ENCODE assay signal across 17 cellular contexts in the genomic region with DNA sequence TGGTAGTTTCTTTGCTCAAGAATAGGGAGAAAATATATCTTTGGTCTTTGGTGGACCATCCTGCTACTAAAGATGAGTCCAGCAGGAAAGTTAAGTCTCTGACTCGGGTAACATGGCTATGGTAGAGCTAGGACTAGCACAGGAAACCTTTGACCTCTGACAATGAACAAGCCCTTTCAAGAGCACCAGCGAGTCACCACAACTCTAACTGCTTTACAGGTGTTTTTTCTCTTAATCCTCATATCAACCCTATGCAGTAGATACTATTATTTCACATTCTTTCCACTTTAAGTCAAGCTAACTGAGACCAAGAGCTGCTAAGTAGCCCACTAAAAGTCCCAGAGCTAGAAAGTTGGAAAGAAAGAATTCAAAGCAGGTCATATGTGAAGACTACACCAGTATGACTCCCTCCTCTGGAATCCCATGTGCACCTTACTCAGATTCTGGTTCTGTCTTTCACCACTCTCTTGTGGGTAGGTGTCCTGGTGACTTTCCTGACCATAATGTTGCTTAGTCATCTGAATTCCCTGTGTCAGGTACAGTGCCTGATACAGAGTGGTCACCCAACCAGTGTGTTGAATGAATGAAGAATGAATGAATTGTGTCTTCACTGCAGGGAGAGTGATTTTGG. TPM values are rescaled to one million over a fixed set of nuclear protein-coding genes. Genes with fewer than 3 reads are reported as not detected.
DNase-seq lines count a peak whose midpoint lies in the region; ATAC-seq, FAIRE-seq and TF ChIP-seq lines count a peak whose summit lies in the region.
"Had no signal": no experiment of that assay in that cellular context is flagged by ENCODE, and none has a peak within 500 bp of the region (broad histone marks: within the 10 kb centered on the region; RNA-seq: fewer than 3 reads in every experiment).

No MANE protein-coding gene starts in this region.

- H3K9me2 ChIP-seq in HCT116 (ENCODE audit: insufficient read depth): no peaks in the 10 kb centered on the region

- peak in 1 of 2 experiments; percentile 59 for DNase-seq in A549 (ENCODE audit: low read depth in 1 of 2, low spot score in 1 of 2)
- peak; percentile 61 for DNase-seq in HCT116 (ENCODE audit: low read depth, low spot score)
- DNase-seq in RWPE2 (ENCODE audit: low spot score): no peak
- DNase-seq in left lung: no peak
- no peak for DNase-seq in activated T-cell treated with anti-CD3 and anti-CD28 coated beads, Interleukin-2, amount 50 U/mL, for 48 hours
- no peak for DNase-seq in NCI-H2171 treated with DMSO at 0.1 percent for 48 hours (lab: John Stamatoyannopoulos, UW)
- no peak for DNase-seq in WERI-Rb-1
- DNase-seq: activated CD8-positive, alpha-beta memory T cell treated with anti-CD3 and anti-CD28 coated beads for 24 hours; activated effector memory CD4-positive, alpha-beta T cell treated with Interleukin-2 at 50 U/mL for 16 hours; CD8-positive, alpha-beta T cell; colonic mucosa; GOT3; NCI-H187 treated with DMSO at 0.1 percent for 48 hours; NCI-H524 treated with DMSO at 0.1 percent for 48 hours; OCI-M1 had no signal

- TF ChIP-seq POLR2A in A549 (IDR thresholded peaks at IDR 0.05; ENCODE audit: low read length): no peak
- no peak for TF ChIP-seq POLR2A in HCT116 (IDR thresholded peaks at IDR 0.05; ENCODE audit: borderline replicate concordance, extremely low read depth, insufficient read depth, insufficient read length)

- no peaks in the 10 kb centered on the region for H3K36me3 ChIP-seq in HCT116 (ENCODE audit: control insufficient read depth in 1 of 2, insufficient read depth in 2 of 2, low read length in 2 of 2)
- H3K36me3 ChIP-seq in RWPE2 (ENCODE audit: low read depth): peaks cover 4% of the 10 kb centered on the region; the same call in 1 of the 2 replicates
- H3K36me3 ChIP-seq in left lung: no peaks in the 10 kb centered on the region
- no peaks in the 10 kb centered on the region for H3K36me3 ChIP-seq in WERI-Rb-1
- H3K36me3 ChIP-seq: colonic mucosa had no signal

- no peak for TF ChIP-seq CTCF in A549 (IDR thresholded peaks at IDR 0.05)
- TF ChIP-seq CTCF in HCT116 (IDR thresholded peaks at IDR 0.05 in 2 of 3, conservative IDR thresholded peaks at IDR 0.05 in 1 of 3; ENCODE audit: borderline replicate concordance in 1 of 3, insufficient read depth in 1 of 3, low read depth in 2 of 3, low read length in 2 of 3): no peak
- TF ChIP-seq CTCF in RWPE2 (IDR thresholded peaks at IDR 0.05; ENCODE audit: poor library complexity, severe bottlenecking): no peak
- no peak for TF ChIP-seq CTCF in left lung (IDR thresholded peaks at IDR 0.05)
- no peak for TF ChIP-seq CTCF in WERI-Rb-1 (IDR thresholded peaks at IDR 0.05; ENCODE audit: low read depth, low read length)

- WGBS in A549 (ENCODE audit: missing lambda C conversion rate): 71% methylated on average over 2 of the region's 2 CpGs

- H2AFZ ChIP-seq in HCT116 (ENCODE audit: low read depth, low read length, poor library complexity, severe bottlenecking): peak overlapping the region; percentile 20

- H3K4me2 ChIP-seq in A549 (0 out of 3 replicates have a peak overlapping the region, but pooled peaks have one; percentile 10), HCT116 (ENCODE audit: low read length) (peak overlapping the region; percentile 44)

- H3K4me3 ChIP-seq in A549: no peak overlapping the region
- no peak overlapping the region for H3K4me3 ChIP-seq in HCT116 (replicated peaks in 1 of 2; ENCODE audit: low read depth in 1 of 2, low read length in 2 of 2)
- no peak overlapping the region for H3K4me3 ChIP-seq in RWPE2 (ENCODE audit: severe bottlenecking)
- H3K4me3 ChIP-seq in left lung: no peak overlapping the region
- no peak overlapping the region for H3K4me3 ChIP-seq in WERI-Rb-1 (ENCODE audit: low read depth, low read length)
- H3K4me3 ChIP-seq: colonic mucosa, GM12878 had no signal

- no peaks in the 10 kb centered on the region for H4K20me1 ChIP-seq in HCT116 (ENCODE audit: insufficient read depth)

- ATAC-seq in A549: peak; percentile 80 to 84
- peak; percentile 90 for ATAC-seq in HCT116
- peak; percentile 70 for ATAC-seq in RWPE2 (ENCODE audit: low read depth)
- ATAC-seq in esophagus mucosa: peak; percentile 91
- ATAC-seq in left lung: no peak
- ATAC-seq: CD8-positive, alpha-beta T cell; GM12878 had no signal

- intact Hi-C loops in HCT116 (cut with micrococcal nuclease): no loop called here
- intact Hi-C loops in left lung (cut with DNase I): no loop called here

- TF ChIP-seq RAD21 in A549 (conservative IDR thresholded peaks at IDR 0.05 in 1 of 2, IDR thresholded peaks at IDR 0.05 in 1 of 2) (no peak), HCT116 (IDR thresholded peaks at IDR 0.05; ENCODE audit: low read depth) (no peak)

- peaks cover 39% of the 10 kb centered on the region for H3K9me3 ChIP-seq in A549
- no peaks in the 10 kb centered on the region for H3K9me3 ChIP-seq in HCT116 (ENCODE audit: control insufficient read depth in 1 of 2, insufficient read depth in 1 of 2, low read depth in 1 of 2, low read length in 2 of 2)
- peaks cover 5% of the 10 kb centered on the region for H3K9me3 ChIP-seq in RWPE2 (ENCODE audit: severe bottlenecking)
- H3K9me3 ChIP-seq in left lung: peaks cover 0 to 22% of the 10 kb centered on the region in 2 donors
- H3K9me3 ChIP-seq in WERI-Rb-1 (ENCODE audit: severe bottlenecking): peaks cover 3% of the 10 kb centered on the region
- H3K9me3 ChIP-seq: colonic mucosa had no signal

- H3K27me3 ChIP-seq in HCT116 (ENCODE audit: insufficient read depth, low read length): no peaks in the 10 kb centered on the region
- no peaks in the 10 kb centered on the region for H3K27me3 ChIP-seq in RWPE2 (ENCODE audit: insufficient read depth, poor library complexity, severe bottlenecking)
- no peaks in the 10 kb centered on the region for H3K27me3 ChIP-seq in left lung
- H3K27me3 ChIP-seq in WERI-Rb-1 (ENCODE audit: insufficient read depth, low read depth, severe bottlenecking): no peaks in the 10 kb centered on the region
- H3K27me3 ChIP-seq: colonic mucosa had no signal

- POLR2A ChIA-PET in A549 (lab: Yijun Ruan, JAX): no interaction called here
- POLR2A ChIA-PET in HCT116 (lab: Charles Lee): interaction anchor here (1.4 kb wide), 1 partner anchor 14 kb away, joined by 4 read pairs; no protein-coding TSS in a partner anchor

- TF ChIP-seq EP300 in A549 (IDR thresholded peaks at IDR 0.05): no peak

- no peaks in the 10 kb centered on the region for H3K79me2 ChIP-seq in HCT116 (ENCODE audit: insufficient read depth, low read length)

- peak; percentile 90 for FAIRE-seq in A549 (lab: Jason Lieb, UNC)
- FAIRE-seq: GM12878 had no signal

- RAD21 ChIA-PET in HCT116 (lab: Charles Lee; ENCODE audit: low non-redundant PET in 1 of 2, low total read pairs in 2 of 2, uncharacterized antibody in 2 of 2, unreplicated experiment in 2 of 2): no interaction called here

- CTCF ChIA-PET in A549 (lab: Yijun Ruan, JAX): interaction anchor here (0.6 to 1.8 kb wide), 4 partner anchors 77 to 315 kb away, joined by 3 to 7 read pairs (median 4); no protein-coding TSS in a partner anchor
- CTCF ChIA-PET in HCT116 (lab: Charles Lee): no interaction called here

- peaks cover 33% of the 10 kb centered on the region for H3K4me1 ChIP-seq in A549
- H3K4me1 ChIP-seq in HCT116 (ENCODE audit: control insufficient read depth in 1 of 2, insufficient read depth in 2 of 2, low read length in 2 of 2): peaks cover 0 to 19% of the 10 kb centered on the region in 2 experiments; a peak in 2 of 4 replicates
- H3K4me1 ChIP-seq in RWPE2 (ENCODE audit: insufficient read depth, poor library complexity, severe bottlenecking): peaks cover 16% of the 10 kb centered on the region
- H3K4me1 ChIP-seq in left lung: no peaks in the 10 kb centered on the region
- H3K4me1 ChIP-seq: colonic mucosa had no signal

- BruUV-seq in HCT116 (replicated peaks; lab: Mats Ljungman, UMichigan): no TSS peak

- H3K9ac ChIP-seq in HCT116 (ENCODE audit: low read length): no peak overlapping the region

- H3K27ac ChIP-seq in A549 (peak overlapping the region; percentile 52 to 75), HCT116 (ENCODE audit: low read depth, low read length) (no peak overlapping the region; the same call in 1 of the 2 replicates), RWPE2 (ENCODE audit: poor library complexity, severe bottlenecking) (peak overlapping the region; percentile 97), left lung (no peak overlapping the region), WERI-Rb-1 (no peak overlapping the region)
- H3K27ac ChIP-seq: colonic mucosa had no signal

TF ChIP-seq in HCT116, 20 proteins besides CTCF, POLR2A, EP300 and RAD21 (continues in another document):
- TF ChIP-seq, protein P1, sequence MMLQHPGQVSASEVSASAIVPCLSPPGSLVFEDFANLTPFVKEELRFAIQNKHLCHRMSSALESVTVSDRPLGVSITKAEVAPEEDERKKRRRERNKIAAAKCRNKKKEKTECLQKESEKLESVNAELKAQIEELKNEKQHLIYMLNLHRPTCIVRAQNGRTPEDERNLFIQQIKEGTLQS (IDR thresholded peaks at IDR 0.05): no peak
- no peak for TF ChIP-seq POLR2AphosphoS5 (IDR thresholded peaks at IDR 0.05; ENCODE audit: low read depth, low read length)
- TF ChIP-seq SIN3A (IDR thresholded peaks at IDR 0.05; ENCODE audit: low read depth): no peak
- TF ChIP-seq CEBPB (IDR thresholded peaks at IDR 0.05; ENCODE audit: low read depth): peak; percentile 18; the same call in 1 of the 2 replicates
- no peak for TF ChIP-seq EZH2 (IDR thresholded peaks at IDR 0.05)
- no peak for TF ChIP-seq EZH2phosphoT487 (IDR thresholded peaks at IDR 0.05; ENCODE audit: borderline replicate concordance)
- peak; percentile 8 for TF ChIP-seq YY1 (IDR thresholded peaks at IDR 0.05; ENCODE audit: extremely low read depth, insufficient replicate concordance, low read depth, low read length)
- peak; percentile 56; the same call in 1 of the 2 replicates for TF ChIP-seq FOSL1 (IDR thresholded peaks at IDR 0.05; ENCODE audit: low read depth)
- TF ChIP-seq TCF7L2 (IDR thresholded peaks at IDR 0.05; ENCODE audit: borderline replicate concordance, extremely low read depth, insufficient read depth, insufficient read length): no peak
- no peak for TF ChIP-seq ZFX (IDR thresholded peaks at IDR 0.05)
- TF ChIP-seq SP1 (IDR thresholded peaks at IDR 0.05; ENCODE audit: low read depth): peak; percentile 39; the same call in 1 of the 2 replicates

RNA-seq across cellular contexts. Expression of a gene that starts 53.8 kb away (rescaled TPM):
- polyA plus RNA-seq in A549 (2011; rRNA removed): 21.4 and 22.3 TPM in 2 replicates
- polyA plus RNA-seq in A549 (2012; cell fraction: cytosol; rRNA removed): 28.5 and 35.1 TPM in 2 replicates
- polyA plus RNA-seq in A549 (2012; cell fraction: nucleus; rRNA removed): 90.0 and 116 TPM in 2 replicates
- polyA plus RNA-seq in A549 (2017; fragmentation: RNase III; extraction: RNeasy Plus Mini Kit Qiagen cat#74134 plus additional on column Dnase treatment): 19.7 to 23.5 TPM (median 20.1 TPM) in 3 replicates
- 74.2 and 74.4 TPM in 2 replicates for polyA minus RNA-seq in A549 (2011; rRNA and poly(A)+ RNA removed)
- total RNA-seq in HCT116 (2021; ENCODE audit: unreplicated experiment): 0.30 TPM
- 0.10 and 0.11 TPM in 2 replicates for polyA plus RNA-seq in HCT116 (2012)
- total RNA-seq in esophagus mucosa: 1.8 TPM
- 10 to 100 TPM; 21.6 to 22.1 TPM for total RNA-seq in left lung

Comparison
In these comparisons a context has a peak if more than half of its experiments do, and no peak if none do; other contexts are left out.
1. H3K27ac ChIP-seq: peak in A549 (2 of 2) and RWPE2 (single experiment); none in HCT116 (single experiment), left lung (0 of 2) and WERI-Rb-1 (single experiment).